Comparison of ENCODE assay signal across 29 cellular contexts in genomic region chr1:116018007-116018406, GRCh38.
"Had no signal": no experiment of that assay in that cellular context is flagged by ENCODE, and none has a peak within 500 bp of the region (broad histone marks: within the 10 kb centered on the region; RNA-seq: fewer than 3 reads in every experiment).

No MANE protein-coding gene starts in this region.

- H3K27ac ChIP-seq: hepatocyte, neural progenitor cell, ovary, prostate gland, right lobe of liver, testis, thyroid gland, transverse colon, upper lobe of left lung, vagina had no signal

- ATAC-seq: left lobe of liver; natural killer cell; right lobe of liver; stimulated activated memory B cell treated with anti-CD40 and anti-IgM and Interleukin-4, amounts not matched to agents 10 μg/mL and 1 μg/mL and 100 μg/mL, for 72 hours; stimulated activated naive CD8-positive, alpha-beta T cell treated with anti-CD3 and anti-CD28 coated beads, Interleukin-15, amount 100 ng/mL, for 72 hours had no signal

- H3K27me3 ChIP-seq: hepatocyte, neural progenitor cell, ovary, right lobe of liver, testis, thyroid gland, transverse colon, upper lobe of left lung, vagina had no signal

- H3K36me3 ChIP-seq: neural progenitor cell, ovary, prostate gland, thyroid gland, transverse colon, vagina had no signal

- H3K9me3 ChIP-seq: ovary, prostate gland, right lobe of liver, testis, thyroid gland, transverse colon, upper lobe of left lung, vagina had no signal

- H3K4me3 Mint-ChIP-seq: mesothelial cell of epicardium; naive B cell; natural killer cell; nephron progenitor cell; neural progenitor cell; stimulated activated memory B cell treated with anti-CD40 and anti-IgM and Interleukin-4, amounts not matched to agents 10 μg/mL and 1 μg/mL and 100 μg/mL, for 72 hours; stimulated activated naive CD8-positive, alpha-beta T cell treated with anti-CD3 and anti-CD28 coated beads, Interleukin-15, amount 100 ng/mL, for 72 hours had no signal

- H3K9me3 Mint-ChIP-seq: naive B cell; natural killer cell; nephron progenitor cell; neural progenitor cell; stimulated activated memory B cell treated with anti-CD40 and anti-IgM and Interleukin-4, amounts not matched to agents 10 μg/mL and 1 μg/mL and 100 μg/mL, for 72 hours; stimulated activated naive CD8-positive, alpha-beta T cell treated with anti-CD3 and anti-CD28 coated beads, Interleukin-15, amount 100 ng/mL, for 72 hours had no signal

- H3K4me3 ChIP-seq: hepatocyte, lung, neural progenitor cell, ovary, prostate gland, right lobe of liver, smooth muscle cell, testis, thyroid gland, transverse colon, upper lobe of left lung, vagina had no signal

- H3K36me3 Mint-ChIP-seq: naive B cell, natural killer cell had no signal

- H3K4me1 ChIP-seq: neural progenitor cell, prostate gland, testis, thyroid gland, upper lobe of left lung, vagina had no signal

- H3K27me3 Mint-ChIP-seq: stimulated activated memory B cell treated with anti-CD40 and anti-IgM and Interleukin-4, amounts not matched to agents 10 μg/mL and 1 μg/mL and 100 μg/mL, for 72 hours; stimulated activated naive CD8-positive, alpha-beta T cell treated with anti-CD3 and anti-CD28 coated beads, Interleukin-15, amount 100 ng/mL, for 72 hours had no signal

- H3K4me1 Mint-ChIP-seq: naive B cell; nephron progenitor cell; stimulated activated memory B cell treated with anti-CD40 and anti-IgM and Interleukin-4, amounts not matched to agents 10 μg/mL and 1 μg/mL and 100 μg/mL, for 72 hours; stimulated activated naive CD8-positive, alpha-beta T cell treated with anti-CD3 and anti-CD28 coated beads, Interleukin-15, amount 100 ng/mL, for 72 hours had no signal

- H3K27ac Mint-ChIP-seq: mesothelial cell of epicardium; naive B cell; natural killer cell; nephron progenitor cell; neural progenitor cell; stimulated activated memory B cell treated with anti-CD40 and anti-IgM and Interleukin-4, amounts not matched to agents 10 μg/mL and 1 μg/mL and 100 μg/mL, for 72 hours had no signal

- DNase-seq: head of caudate nucleus; islet precursor cell; mesendoderm; naive B cell; natural killer cell; nephron progenitor cell; ovary; retina; right lobe of liver; stimulated activated CD4-positive, alpha-beta T cell treated with anti-CD3 and anti-CD28 coated beads, Interleukin-1b, Interleukin-23, amount 100 ng/mL, for 48 hours; stimulated activated CD4-positive, alpha-beta T cell treated with anti-CD3 and anti-CD28 coated beads, Interleukin-2, amount 100 ng/mL, for 48 hours; stimulated activated CD4-positive, alpha-beta T cell treated with anti-CD3 and anti-CD28 coated beads, Interleukin-4, amount 100 ng/mL, for 4 hours; stimulated activated CD8-positive, alpha-beta memory T cell treated with anti-CD3 and anti-CD28 coated beads, Interleukin-4, amount 100 ng/mL, for 48 hours; stimulated activated naive CD4-positive, alpha-beta T cell treated with Interleukin-2 at 50 U/mL for 16 hours; stimulated activated naive CD8-positive, alpha-beta T cell treated with anti-CD3 and anti-CD28 coated beads, Interleukin-15, amount 100 ng/mL, for 72 hours; substantia nigra; testis; thyroid gland; transverse colon; upper lobe of left lung had no signal
